Comparison of ENCODE assay signal across 14 cellular contexts in genomic region chr3:60755094-60755493, GRCh38.
DNase-seq lines count a peak whose midpoint lies in the region; ATAC-seq, FAIRE-seq and TF ChIP-seq lines count a peak whose summit lies in the region.
"Had no signal": no experiment of that assay in that cellular context is flagged by ENCODE, and none has a peak within 500 bp of the region (broad histone marks: within the 10 kb centered on the region; RNA-seq: fewer than 3 reads in every experiment).

No MANE protein-coding gene starts in this region.

- no peak overlapping the region for H3K18ac ChIP-seq in mesendoderm (ENCODE audit: low read length)

- H4K8ac ChIP-seq in mesendoderm (ENCODE audit: low read depth, low read length): no peak overlapping the region

- no peak overlapping the region for H3K4me3 Mint-ChIP-seq in T-cell
- H3K4me3 Mint-ChIP-seq: activated CD4-positive, alpha-beta memory T cell treated with anti-CD3 and anti-CD28 coated beads for 36 hours; activated naive CD8-positive, alpha-beta T cell treated with anti-CD3 and anti-CD28 coated beads, Interleukin-2, amount 10 ng/mL, durations not matched to agents 7 days and 5 days; naive B cell had no signal

- H3K4me2 ChIP-seq in DND-41 (ENCODE audit: insufficient read depth, low read length) (no peak overlapping the region), mesendoderm (ENCODE audit: low read length) (no peak overlapping the region)

- H3K27ac ChIP-seq in DND-41 (ENCODE audit: low read length) (no peak overlapping the region), WERI-Rb-1 (no peak overlapping the region), mesendoderm (ENCODE audit: low read depth, low read length) (no peak overlapping the region), left lung (no peak overlapping the region)
- H3K27ac ChIP-seq: dorsolateral prefrontal cortex had no signal

- no peak overlapping the region for H3K23ac ChIP-seq in mesendoderm (ENCODE audit: low read length)

- H2BK5ac ChIP-seq in mesendoderm (ENCODE audit: low read length): no peak overlapping the region

- H3K4me1 Mint-ChIP-seq in T-cell: peaks cover 0 to 13% (median 3%) of the 10 kb centered on the region in 3 donors

- ATAC-seq in DND-41 (ENCODE audit: insufficient read depth, low read depth) (no peak), T-cell (replicated peaks in 1 of 4) (no peak), left lung (no peak), HG03439 (IDR thresholded peaks at IDR 0.05; ENCODE audit: unreplicated experiment) (no peak)

- H2AFZ ChIP-seq in DND-41 (ENCODE audit: low read depth, low read length): no peak overlapping the region

- H3K9me3 ChIP-seq in DND-41 (ENCODE audit: insufficient read depth, low read length, severe bottlenecking): peaks cover 5% of the 10 kb centered on the region
- H3K9me3 ChIP-seq in WERI-Rb-1 (ENCODE audit: severe bottlenecking): peaks cover 2% of the 10 kb centered on the region
- peaks cover 0 to 8% of the 10 kb centered on the region in 2 donors for H3K9me3 ChIP-seq in left lung

- H3K27me3 Mint-ChIP-seq in T-cell: no peaks in the 10 kb centered on the region
- H3K27me3 Mint-ChIP-seq: activated CD4-positive, alpha-beta memory T cell treated with anti-CD3 and anti-CD28 coated beads for 36 hours; activated naive CD8-positive, alpha-beta T cell treated with anti-CD3 and anti-CD28 coated beads, Interleukin-2, amount 10 ng/mL, durations not matched to agents 7 days and 5 days; naive B cell had no signal

- POLR2A ChIA-PET in HEK293T (lab: Yijun Ruan, JAX): no interaction called here
- POLR2A ChIA-PET in T-cell (lab: Charles Lee): no interaction called here

- TF ChIP-seq CTCF in DND-41 (IDR thresholded peaks at IDR 0.05; ENCODE audit: borderline replicate concordance, extremely low read depth, low read length, poor library complexity, severe bottlenecking) (peak; percentile 20), WERI-Rb-1 (IDR thresholded peaks at IDR 0.05; ENCODE audit: low read depth, low read length) (peak; percentile 88), left lung (IDR thresholded peaks at IDR 0.05) (no peak)

- H3K4ac ChIP-seq in mesendoderm (ENCODE audit: low read depth, low read length): no peak overlapping the region

- CTCF ChIA-PET in HEK293T (lab: Yijun Ruan, JAX) (interaction anchor here (0.5 to 2.1 kb wide), 6 partner anchors 10 to 858 kb away, joined by 3 to 9 read pairs (median 3); no protein-coding TSS in a partner anchor), T-cell (lab: Charles Lee) (no interaction called here)

- no peak overlapping the region for H3K56ac ChIP-seq in mesendoderm (ENCODE audit: low read length)

- H2BK15ac ChIP-seq in mesendoderm (replicated peaks; ENCODE audit: low read depth): no peak overlapping the region

- no peak overlapping the region for H3K27ac Mint-ChIP-seq in T-cell
- H3K27ac Mint-ChIP-seq: activated CD4-positive, alpha-beta memory T cell treated with anti-CD3 and anti-CD28 coated beads for 36 hours; activated naive CD8-positive, alpha-beta T cell treated with anti-CD3 and anti-CD28 coated beads, Interleukin-2, amount 10 ng/mL, durations not matched to agents 7 days and 5 days; naive B cell had no signal

- no peaks in the 10 kb centered on the region for H3K27me3 ChIP-seq in DND-41 (ENCODE audit: insufficient read depth, low read length, poor library complexity)
- no peaks in the 10 kb centered on the region for H3K27me3 ChIP-seq in WERI-Rb-1 (ENCODE audit: insufficient read depth, low read depth, severe bottlenecking)
- H3K27me3 ChIP-seq in mesendoderm (ENCODE audit: insufficient read depth, low read length, poor library complexity): no peaks in the 10 kb centered on the region
- H3K27me3 ChIP-seq in left lung: no peaks in the 10 kb centered on the region
- H3K27me3 ChIP-seq: dorsolateral prefrontal cortex had no signal

- TF ChIP-seq POLR2A in GM12891 (IDR thresholded peaks at IDR 0.05; ENCODE audit: low read depth, low read length): no peak

- H4K5ac ChIP-seq in mesendoderm (ENCODE audit: low read length): no peak overlapping the region

- H3K36me3 ChIP-seq in DND-41 (ENCODE audit: insufficient read depth, low read length): no peaks in the 10 kb centered on the region
- H3K36me3 ChIP-seq in WERI-Rb-1: no peaks in the 10 kb centered on the region
- no peaks in the 10 kb centered on the region for H3K36me3 ChIP-seq in mesendoderm (ENCODE audit: control insufficient read depth, insufficient read depth, low read length)
- no peaks in the 10 kb centered on the region for H3K36me3 ChIP-seq in left lung

- DNase-seq in DND-41: no peak
- peak; percentile 63 for DNase-seq in HEK293T (ENCODE audit: extremely low spot score)
- DNase-seq in WERI-Rb-1: peak; percentile 56
- DNase-seq in mesendoderm: peak; percentile 85
- no peak for DNase-seq in T-cell
- no peak for DNase-seq in left lung
- no peak for DNase-seq in GM12891 (ENCODE audit: insufficient read length, low spot score)
- DNase-seq: activated CD4-positive, alpha-beta memory T cell treated with anti-CD3 and anti-CD28 coated beads for 36 hours; activated naive CD8-positive, alpha-beta T cell treated with anti-CD3 and anti-CD28 coated beads, Interleukin-2, amount 10 ng/mL, durations not matched to agents 7 days and 5 days; naive B cell; NCI-H2029; stimulated activated naive CD4-positive, alpha-beta T cell had no signal

- no peaks in the 10 kb centered on the region for H3K79me1 ChIP-seq in mesendoderm (ENCODE audit: low read length)

- H3K4me3 ChIP-seq in DND-41 (ENCODE audit: low read depth in 1 of 2, low read length in 2 of 2): no peak overlapping the region
- no peak overlapping the region for H3K4me3 ChIP-seq in WERI-Rb-1 (ENCODE audit: low read depth, low read length)
- H3K4me3 ChIP-seq in mesendoderm (ENCODE audit: low read length): no peak overlapping the region
- no peak overlapping the region for H3K4me3 ChIP-seq in left lung
- H3K4me3 ChIP-seq: dorsolateral prefrontal cortex had no signal

- WGBS in mesendoderm (ENCODE audit: extremely low coverage, insufficient coverage, low lambda C conversion rate): no CpG with 5 or more reads among the region's 3 CpGs

- H3K79me2 ChIP-seq in DND-41 (ENCODE audit: insufficient read depth, low read length) (no peaks in the 10 kb centered on the region), mesendoderm (ENCODE audit: control insufficient read depth, insufficient read depth, low read length) (no peaks in the 10 kb centered on the region)

- H3K4me1 ChIP-seq in DND-41 (ENCODE audit: insufficient read depth, low read length) (no peaks in the 10 kb centered on the region; the same call in 1 of the 2 replicates), mesendoderm (ENCODE audit: control insufficient read depth, low read depth, low read length) (peaks cover 6% of the 10 kb centered on the region), left lung (no peaks in the 10 kb centered on the region)

- intact Hi-C loops in left lung (cut with DNase I): no loop called here

- H3K9ac ChIP-seq in DND-41 (ENCODE audit: low read depth, low read length): no peak overlapping the region
- no peak overlapping the region for H3K9ac ChIP-seq in mesendoderm (ENCODE audit: low read length)

- H4K20me1 ChIP-seq in DND-41 (ENCODE audit: insufficient read depth, low read length): no peaks in the 10 kb centered on the region

- peaks cover 4% of the 10 kb centered on the region for H3K36me3 Mint-ChIP-seq in T-cell
- H3K36me3 Mint-ChIP-seq: activated CD4-positive, alpha-beta memory T cell treated with anti-CD3 and anti-CD28 coated beads for 36 hours; activated naive CD8-positive, alpha-beta T cell treated with anti-CD3 and anti-CD28 coated beads, Interleukin-2, amount 10 ng/mL, durations not matched to agents 7 days and 5 days had no signal

- no peak overlapping the region for H2AK5ac ChIP-seq in mesendoderm (ENCODE audit: low read length)

- no peak overlapping the region for H2BK120ac ChIP-seq in mesendoderm (ENCODE audit: low read depth, low read length)

- H3K9me3 Mint-ChIP-seq in T-cell: peaks cover 6 to 17% (median 7%) of the 10 kb centered on the region in 3 donors

- no peak for FAIRE-seq in GM12891 (lab: Jason Lieb, UNC)

TF ChIP-seq in HEK293T, 16 proteins besides CTCF, POLR2A, EP300 and RAD21:
- TF ChIP-seq PKNOX1 (IDR thresholded peaks at IDR 0.05): peak; percentile 42
- TF ChIP-seq ZNF384 (IDR thresholded peaks at IDR 0.05): no peak

TF ChIP-seq in GM12891, 5 proteins besides CTCF, POLR2A, EP300 and RAD21:
- TF ChIP-seq SPI1 (IDR thresholded peaks at IDR 0.05; ENCODE audit: low read depth, low read length) (no peak), TAF1 (IDR thresholded peaks at IDR 0.05; ENCODE audit: low read depth, low read length) (no peak), PAX5 (IDR thresholded peaks at IDR 0.05; ENCODE audit: insufficient read depth, low read length, severe bottlenecking) (no peak), POU2F2 (IDR thresholded peaks at IDR 0.05; ENCODE audit: low read depth, low read length) (no peak), POLR2AphosphoS5 (IDR thresholded peaks at IDR 0.05; ENCODE audit: low read depth, low read length) (no peak)

Comparison
In these comparisons a context has a peak if more than half of its experiments do, and no peak if none do; other contexts are left out.
1. DNase-seq: peak in HEK293T (single experiment), WERI-Rb-1 (single experiment) and mesendoderm (single experiment); none in DND-41 (single experiment), T-cell (0 of 34), left lung (0 of 2) and GM12891 (single experiment).
2. CTCF ChIP-seq: peak in DND-41 (single experiment) and WERI-Rb-1 (single experiment); none in left lung (0 of 2).